ENCODE assay signal across 8 cellular contexts in genomic region chr7:100089458-100090201, GRCh38. TPM values are rescaled to one million over a fixed set of nuclear protein-coding genes. Genes with fewer than 3 reads are reported as not detected.
DNase-seq lines count a peak whose midpoint lies in the region; ATAC-seq and TF ChIP-seq lines count a peak whose summit lies in the region.

No MANE protein-coding gene starts in this region.

- no peak for TF ChIP-seq POLR2A in NB4 (IDR thresholded peaks at IDR 0.05; ENCODE audit: extremely low read depth, insufficient read length)
- TF ChIP-seq POLR2A in erythroblast (IDR thresholded peaks at IDR 0.05; ENCODE audit: low read length): no peak

- H3K27me3 ChIP-seq in ectodermal cell (ENCODE audit: control insufficient read depth, insufficient read depth, low read length, poor library complexity, severe bottlenecking): no peaks in the 10 kb centered on the region

- H3K4me3 ChIP-seq in NB4 (ENCODE audit: low read depth, low read length) (peak overlapping the region; percentile 94), ectodermal cell (ENCODE audit: insufficient read depth, low read depth, low read length) (peak overlapping the region; percentile 81)

- H3K4me1 Mint-ChIP-seq in neural crest cell: peaks cover 55% of the 10 kb centered on the region

- peaks cover 34% of the 10 kb centered on the region for H3K36me3 Mint-ChIP-seq in neural crest cell (ENCODE audit: low read depth)

- peaks cover 5% of the 10 kb centered on the region for H3K4me1 ChIP-seq in ectodermal cell (ENCODE audit: control insufficient read depth, insufficient read depth, low read length)

- no peaks in the 10 kb centered on the region for H3K9me3 ChIP-seq in ectodermal cell (ENCODE audit: control insufficient read depth, low read length)

- peaks cover 30% of the 10 kb centered on the region for H3K36me3 ChIP-seq in ectodermal cell (ENCODE audit: control insufficient read depth, insufficient read depth, low read length)

- TF ChIP-seq CTCF in NB4 (IDR thresholded peaks at IDR 0.05; ENCODE audit: low read depth, low read length) (no peak), neural crest cell (conservative IDR thresholded peaks at IDR 0.05) (no peak)

- peaks cover 57% of the 10 kb centered on the region for H3K27me3 Mint-ChIP-seq in neural crest cell (ENCODE audit: low read depth)

- ATAC-seq in HG02588 (IDR thresholded peaks at IDR 0.05; ENCODE audit: unreplicated experiment): no peak

- WGBS in ectodermal cell, 2 experiments: 43 to 57% methylated on average over 7 of the region's 7 CpGs

- peak; percentile 15 for DNase-seq in CD1c-positive myeloid dendritic cell (ENCODE audit: extremely low spot score)
- DNase-seq in NB4 (ENCODE audit: low read depth): no peak
- no peak for DNase-seq in neural crest cell (ENCODE audit: low read depth, low spot score)
- no peak for DNase-seq in erythroblast (lab: John Stamatoyannopoulos, UW)
- no peak for DNase-seq in D341Med (ENCODE audit: low spot score)
- DNase-seq in mucosa of gallbladder (ENCODE audit: low spot score): no peak

- peak overlapping the region; percentile 99 for H3K4me3 Mint-ChIP-seq in neural crest cell

- H3K27ac ChIP-seq in ectodermal cell (ENCODE audit: insufficient read depth, low read depth, low read length, poor library complexity, severe bottlenecking): no peak overlapping the region

- H3K27ac Mint-ChIP-seq in neural crest cell (ENCODE audit: unreplicated experiment): peak overlapping the region; percentile 81

- no peaks in the 10 kb centered on the region for H3K9me3 Mint-ChIP-seq in neural crest cell

RNA-seq across cellular contexts. Expression of gene COPS6, which starts 0.9 kb away (rescaled TPM):
- polyA plus RNA-seq in ectodermal cell (2013, experiment 1 of 4): 124 TPM
- 133 TPM for polyA plus RNA-seq in ectodermal cell (2013, experiment 2 of 4)
- 92.4 TPM for polyA plus RNA-seq in ectodermal cell (2013, experiment 3 of 4)
- polyA plus RNA-seq in ectodermal cell (2013, experiment 4 of 4): 105 TPM
- total RNA-seq in neural crest cell (142 and 160 TPM in 2 replicates), mucosa of gallbladder (113 TPM)

RNA-seq across cellular contexts. Expression of gene ZNF3, which starts 8.1 kb away (rescaled TPM):
- 62.3 TPM for polyA plus RNA-seq in ectodermal cell (2013, experiment 1 of 4)
- 63.8 TPM for polyA plus RNA-seq in ectodermal cell (2013, experiment 2 of 4)
- polyA plus RNA-seq in ectodermal cell (2013, experiment 3 of 4): 54.9 TPM
- 63.2 TPM for polyA plus RNA-seq in ectodermal cell (2013, experiment 4 of 4)
- total RNA-seq in neural crest cell: 67.1 and 72.3 TPM in 2 replicates
- 30.4 TPM for total RNA-seq in mucosa of gallbladder

RNA-seq across cellular contexts. Expression of gene MCM7, which starts 11.6 kb away (rescaled TPM):
- 319 TPM for polyA plus RNA-seq in ectodermal cell (2013, experiment 1 of 4)
- polyA plus RNA-seq in ectodermal cell (2013, experiment 2 of 4): 332 TPM
- 241 TPM for polyA plus RNA-seq in ectodermal cell (2013, experiment 3 of 4)
- polyA plus RNA-seq in ectodermal cell (2013, experiment 4 of 4): 242 TPM
- total RNA-seq in neural crest cell: 420 and 426 TPM in 2 replicates
- 58.2 TPM for total RNA-seq in mucosa of gallbladder

RNA-seq across cellular contexts. Expression of gene AP4M1, which starts 11.8 kb away (rescaled TPM):
- polyA plus RNA-seq in ectodermal cell (2013, experiment 1 of 4): 22.0 TPM
- 22.2 TPM for polyA plus RNA-seq in ectodermal cell (2013, experiment 2 of 4)
- polyA plus RNA-seq in ectodermal cell (2013, experiment 3 of 4): 17.3 TPM
- polyA plus RNA-seq in ectodermal cell (2013, experiment 4 of 4): 21.1 TPM
- 22.6 and 23.6 TPM in 2 replicates for total RNA-seq in neural crest cell
- 34.1 TPM for total RNA-seq in mucosa of gallbladder

RNA-seq across cellular contexts. Expression of gene TAF6, which starts 29.5 kb away (rescaled TPM):
- polyA plus RNA-seq in ectodermal cell (2013, experiment 1 of 4): 107 TPM
- polyA plus RNA-seq in ectodermal cell (2013, experiment 2 of 4): 100.0 TPM
- 79.1 TPM for polyA plus RNA-seq in ectodermal cell (2013, experiment 3 of 4)
- 86.3 TPM for polyA plus RNA-seq in ectodermal cell (2013, experiment 4 of 4)
- total RNA-seq in neural crest cell (82.0 and 88.9 TPM in 2 replicates), mucosa of gallbladder (65.3 TPM)
